ENCODE assay signal across 1 cellular context in the genomic region with DNA sequence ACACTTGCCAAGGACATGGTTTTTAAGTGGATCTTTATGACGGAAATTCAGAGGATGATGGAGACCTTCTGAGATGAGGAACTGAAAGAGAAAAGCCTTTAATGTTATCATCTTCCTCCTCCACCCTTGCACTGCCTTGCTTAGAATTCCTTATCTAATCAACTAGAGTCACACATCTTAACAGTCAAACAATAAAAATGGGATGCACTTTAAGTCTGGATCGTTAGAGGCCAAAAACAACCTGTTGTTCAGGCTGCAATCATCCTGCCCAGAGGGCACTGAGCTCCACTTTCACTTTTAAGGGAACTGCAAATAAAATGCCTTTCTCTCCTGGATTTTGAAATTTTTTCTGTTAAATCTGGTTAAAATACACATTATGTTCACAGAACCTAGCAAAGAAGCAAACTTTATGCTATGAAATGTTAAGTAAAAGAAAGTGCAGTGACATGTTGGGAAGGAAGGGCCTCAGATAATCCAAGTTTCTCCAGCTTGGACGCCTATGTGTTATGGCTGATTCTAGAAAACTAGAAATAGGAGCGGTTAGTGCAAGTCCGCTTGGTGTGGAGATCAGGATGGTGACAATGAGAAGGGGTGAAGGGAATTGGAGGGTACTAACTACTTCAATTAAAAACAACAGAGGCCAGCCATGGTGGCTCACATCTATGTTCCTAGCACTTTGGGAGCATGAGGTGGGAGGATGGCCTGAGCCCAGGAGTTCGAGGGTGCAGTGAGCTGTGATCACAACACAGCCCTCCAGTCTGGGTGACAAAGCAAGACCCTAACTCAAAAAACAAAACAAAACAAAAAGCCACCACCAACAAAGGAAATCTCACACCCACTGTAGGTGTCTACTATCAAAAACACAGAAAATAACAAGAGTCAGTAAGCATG.
TF ChIP-seq lines count a peak whose summit lies in the region.

No MANE protein-coding gene starts in this region.

TF ChIP-seq in IMR-90, 13 proteins besides CTCF, POLR2A, EP300 and RAD21 (continued from another document):
- TF ChIP-seq, protein P1, sequence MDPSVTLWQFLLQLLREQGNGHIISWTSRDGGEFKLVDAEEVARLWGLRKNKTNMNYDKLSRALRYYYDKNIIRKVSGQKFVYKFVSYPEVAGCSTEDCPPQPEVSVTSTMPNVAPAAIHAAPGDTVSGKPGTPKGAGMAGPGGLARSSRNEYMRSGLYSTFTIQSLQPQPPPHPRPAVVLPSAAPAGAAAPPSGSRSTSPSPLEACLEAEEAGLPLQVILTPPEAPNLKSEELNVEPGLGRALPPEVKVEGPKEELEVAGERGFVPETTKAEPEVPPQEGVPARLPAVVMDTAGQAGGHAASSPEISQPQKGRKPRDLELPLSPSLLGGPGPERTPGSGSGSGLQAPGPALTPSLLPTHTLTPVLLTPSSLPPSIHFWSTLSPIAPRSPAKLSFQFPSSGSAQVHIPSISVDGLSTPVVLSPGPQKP (IDR thresholded peaks at IDR 0.05; ENCODE audit: borderline replicate concordance, low read depth, low read length) = no peak
- TF ChIP-seq, protein P2, sequence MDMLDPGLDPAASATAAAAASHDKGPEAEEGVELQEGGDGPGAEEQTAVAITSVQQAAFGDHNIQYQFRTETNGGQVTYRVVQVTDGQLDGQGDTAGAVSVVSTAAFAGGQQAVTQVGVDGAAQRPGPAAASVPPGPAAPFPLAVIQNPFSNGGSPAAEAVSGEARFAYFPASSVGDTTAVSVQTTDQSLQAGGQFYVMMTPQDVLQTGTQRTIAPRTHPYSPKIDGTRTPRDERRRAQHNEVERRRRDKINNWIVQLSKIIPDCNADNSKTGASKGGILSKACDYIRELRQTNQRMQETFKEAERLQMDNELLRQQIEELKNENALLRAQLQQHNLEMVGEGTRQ (IDR thresholded peaks at IDR 0.05; ENCODE audit: low read depth, low read length) = no peak
- TF ChIP-seq CHD1 (IDR thresholded peaks at IDR 0.05; ENCODE audit: low read depth, low read length) (no peak), NFE2L2 (IDR thresholded peaks at IDR 0.05; ENCODE audit: low read depth, low read length) (no peak), MXI1 (IDR thresholded peaks at IDR 0.05; ENCODE audit: borderline replicate concordance, low read depth, low read length) (no peak), MAZ (IDR thresholded peaks at IDR 0.05; ENCODE audit: borderline replicate concordance, low read depth, low read length) (no peak), RFX5 (IDR thresholded peaks at IDR 0.05; ENCODE audit: low read depth, low read length) (no peak)
